ENCODE assay signal across 11 cellular contexts in the genomic region with DNA sequence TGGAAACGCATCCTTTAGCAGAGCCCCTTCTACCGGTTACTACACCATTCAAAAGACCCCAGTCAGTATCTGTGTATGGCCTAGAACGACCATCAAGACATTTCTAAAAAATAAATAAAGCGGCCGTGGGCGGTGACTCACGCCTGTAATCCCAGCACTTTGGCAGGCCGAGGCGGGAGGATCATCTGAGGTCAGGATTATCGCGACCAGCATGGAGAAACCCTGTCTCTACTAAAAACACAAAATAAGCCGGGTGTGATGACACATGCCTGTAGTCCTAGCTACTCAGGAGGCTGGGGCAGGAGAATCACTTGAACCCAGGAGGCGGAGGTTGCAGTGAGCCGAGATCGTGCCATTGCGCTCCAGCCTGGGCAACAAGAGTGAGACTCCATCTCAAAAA. TPM values are rescaled to one million over a fixed set of nuclear protein-coding genes. Genes with fewer than 3 reads are reported as not detected.
DNase-seq lines count a peak whose midpoint lies in the region; ATAC-seq and TF ChIP-seq lines count a peak whose summit lies in the region.
"Not testable (repeated sequence)": the region's sequence is repeated elsewhere in the genome, so short reads cannot be mapped to it uniquely, and the experiment has no call there.
"Had no signal": no experiment of that assay in that cellular context is flagged by ENCODE, and none has a peak within 500 bp of the region (broad histone marks: within the 10 kb centered on the region; RNA-seq: fewer than 3 reads in every experiment).

No MANE protein-coding gene starts in this region.

- H4K5ac ChIP-seq in IMR-90 (ENCODE audit: low read depth, low read length): not testable (repeated sequence)

- not testable (repeated sequence) for H3K27ac ChIP-seq in CD4-positive, alpha-beta T cell (ENCODE audit: low read depth, low read length); IMR-90 (ENCODE audit: insufficient read depth, low read length); WERI-Rb-1

- H3K36me3 Mint-ChIP-seq in CD4-positive, alpha-beta T cell (ENCODE audit: low read depth): peaks cover 97% of the 10 kb centered on the region
- H3K36me3 Mint-ChIP-seq in nephron progenitor cell (ENCODE audit: low read depth): peaks cover 81% of the 10 kb centered on the region

- POLR2A ChIA-PET in CD4-positive, alpha-beta T cell (lab: Charles Lee); IMR-90 (lab: Charles Lee; ENCODE audit: unreplicated experiment): not testable (repeated sequence)

- H3K14ac ChIP-seq in IMR-90 (replicated peaks; ENCODE audit: low read depth, low read length): not testable (repeated sequence)

- not testable (repeated sequence) for H2BK120ac ChIP-seq in IMR-90 (ENCODE audit: low read depth, low read length)

- not testable (repeated sequence) for H3K4ac ChIP-seq in IMR-90 (ENCODE audit: low read depth, low read length)

- WGBS in IMR-90 (ENCODE audit: extremely low coverage in 2 of 2, insufficient read length in 1 of 2), 2 experiments: no CpG with 5 or more reads among the region's 16 CpGs

- H3K4me3 Mint-ChIP-seq in CD4-positive, alpha-beta T cell; nephron progenitor cell: not testable (repeated sequence)

- H3K9ac ChIP-seq in IMR-90 (ENCODE audit: low read depth, low read length): not testable (repeated sequence)

- H4K20me1 ChIP-seq in IMR-90 (ENCODE audit: insufficient read depth, low read length): not testable (repeated sequence)

- peak overlapping the region; percentile 65 for H3K27ac Mint-ChIP-seq in CD4-positive, alpha-beta T cell
- peak overlapping the region; percentile 52 for H3K27ac Mint-ChIP-seq in nephron progenitor cell

- not testable (repeated sequence) for H3K23ac ChIP-seq in IMR-90 (ENCODE audit: low read depth, low read length)

- not testable (repeated sequence) for H2BK5ac ChIP-seq in IMR-90 (ENCODE audit: low read depth, low read length, poor library complexity, severe bottlenecking)

- H2AK5ac ChIP-seq in IMR-90 (ENCODE audit: low read depth, low read length): not testable (repeated sequence)

- H4K91ac ChIP-seq in IMR-90 (ENCODE audit: insufficient read depth, low read depth, low read length): not testable (repeated sequence)

- CTCF ChIA-PET in CD4-positive, alpha-beta T cell (lab: Charles Lee): interaction anchor here (1.1 kb wide), 1 partner anchor 10 kb away, joined by 3 read pairs; no protein-coding TSS in a partner anchor
- CTCF ChIA-PET in IMR-90 (lab: Yijun Ruan, JAX): interaction anchor here (1.5 kb wide), 1 partner anchor 13 kb away, joined by 4 read pairs; no protein-coding TSS in a partner anchor

- dilution Hi-C loops in IMR-90 (cut with HindIII; ENCODE audit: low sequenced_read_pairs, unreplicated experiment): not testable (repeated sequence)

- H4K8ac ChIP-seq in IMR-90 (ENCODE audit: low read depth in 2 of 2, low read length in 2 of 2): not testable (repeated sequence)

- H3K27me3 Mint-ChIP-seq in CD4-positive, alpha-beta T cell; nephron progenitor cell (ENCODE audit: low read depth, poor library complexity): not testable (repeated sequence)

- not testable (repeated sequence) for H3K9me1 ChIP-seq in IMR-90 (ENCODE audit: insufficient read depth, low read length)

- not testable (repeated sequence) for H3K56ac ChIP-seq in IMR-90 (ENCODE audit: extremely low read depth, insufficient read depth, low read length)

- not testable (repeated sequence) for ATAC-seq in CD4-positive, alpha-beta T cell (ENCODE audit: poor library complexity); IMR-90 (ENCODE audit: low read depth)

- H3K4me1 Mint-ChIP-seq in CD4-positive, alpha-beta T cell (ENCODE audit: low read depth): peaks cover 31% of the 10 kb centered on the region
- H3K4me1 Mint-ChIP-seq in nephron progenitor cell: peaks cover 39% of the 10 kb centered on the region

- H3K36me3 ChIP-seq in IMR-90 (ENCODE audit: control insufficient read depth, insufficient read depth, low read length) (peaks cover 65% of the 10 kb centered on the region), WERI-Rb-1 (peaks cover 92% of the 10 kb centered on the region)

- in situ Hi-C loops in IMR-90 (cut with MboI; ENCODE audit: low sequenced_read_pairs): not testable (repeated sequence)

- not testable (repeated sequence) for H3K4me2 ChIP-seq in IMR-90 (ENCODE audit: low read depth, low read length)

- not testable (repeated sequence) for H3K79me1 ChIP-seq in IMR-90 (ENCODE audit: low read depth in 1 of 2, low read length in 2 of 2)

- not testable (repeated sequence) for DNase-seq in CD4-positive, alpha-beta T cell; NB4 (ENCODE audit: low read depth); nephron progenitor cell
- DNase-seq in IMR-90 (peak; percentile 20), WERI-Rb-1 (peak; percentile 50), choroid plexus epithelial cell (ENCODE audit: low read depth) (peak; percentile 22), fibroblast of villous mesenchyme (ENCODE audit: low read depth) (peak; percentile 61)

- not testable (repeated sequence) for H3K27me3 ChIP-seq in CD4-positive, alpha-beta T cell (ENCODE audit: control insufficient read depth, insufficient read depth, low read length); IMR-90 (ENCODE audit: control insufficient read depth, insufficient read depth, low read length); WERI-Rb-1 (ENCODE audit: insufficient read depth, low read depth, severe bottlenecking)

- TF ChIP-seq CTCF in CD4-positive, alpha-beta T cell (IDR thresholded peaks at IDR 0.05); IMR-90 (conservative IDR thresholded peaks at IDR 0.05; ENCODE audit: low read depth, low read length); WERI-Rb-1 (IDR thresholded peaks at IDR 0.05; ENCODE audit: low read depth, low read length); choroid plexus epithelial cell (conservative IDR thresholded peaks at IDR 0.05; ENCODE audit: low read depth, low read length); fibroblast of villous mesenchyme (IDR thresholded peaks at IDR 0.05; ENCODE audit: insufficient read depth, low read depth, low read length); nephron progenitor cell (IDR thresholded peaks at IDR 0.05): not testable (repeated sequence)
- TF ChIP-seq CTCF in NB4 (IDR thresholded peaks at IDR 0.05; ENCODE audit: low read depth, low read length): peak; percentile 4

- not testable (repeated sequence) for TF ChIP-seq POLR2A in IMR-90 (IDR thresholded peaks at IDR 0.05; ENCODE audit: low read depth, low read length); NB4 (IDR thresholded peaks at IDR 0.05; ENCODE audit: extremely low read depth, insufficient read length)

- not testable (repeated sequence) for H3K4me3 ChIP-seq in IMR-90 (ENCODE audit: insufficient read depth, low read depth, low read length); NB4 (ENCODE audit: low read depth, low read length); WERI-Rb-1 (ENCODE audit: low read depth, low read length); choroid plexus epithelial cell (ENCODE audit: low read depth, low read length); fibroblast of villous mesenchyme (ENCODE audit: low read depth, low read length)

- not testable (repeated sequence) for H2BK20ac ChIP-seq in IMR-90 (ENCODE audit: low read depth, low read length)

- H2BK15ac ChIP-seq in IMR-90 (ENCODE audit: low read depth, low read length): not testable (repeated sequence)

- not testable (repeated sequence) for H2AFZ ChIP-seq in IMR-90 (replicated peaks; ENCODE audit: low read length, poor library complexity)

- not testable (repeated sequence) for H3K4me1 ChIP-seq in IMR-90 (ENCODE audit: control insufficient read depth, insufficient read depth, low read length)

- H3K18ac ChIP-seq in IMR-90 (ENCODE audit: low read depth, low read length): not testable (repeated sequence)

- intact Hi-C loops in CD4-positive, alpha-beta T cell (cut with DNase I, micrococcal nuclease); IMR-90 (cut with micrococcal nuclease): not testable (repeated sequence)

- TF ChIP-seq RAD21 in IMR-90 (IDR thresholded peaks at IDR 0.05; ENCODE audit: low read length): not testable (repeated sequence)

- H2AK9ac ChIP-seq in IMR-90 (replicated peaks; ENCODE audit: low read depth, low read length, poor library complexity): not testable (repeated sequence)

- not testable (repeated sequence) for H3K9me3 Mint-ChIP-seq in CD4-positive, alpha-beta T cell; nephron progenitor cell

- not testable (repeated sequence) for H3K9me3 ChIP-seq in CD4-positive, alpha-beta T cell (ENCODE audit: control insufficient read depth, low read length); IMR-90 (ENCODE audit: control insufficient read depth, insufficient read depth, low read length); WERI-Rb-1 (ENCODE audit: severe bottlenecking)

- not testable (repeated sequence) for BruUV-seq in IMR-90 (replicated peaks; lab: Mats Ljungman, UMichigan)

RNA-seq across cellular contexts. Expression of a gene that starts 26.8 kb away (rescaled TPM):
- total RNA-seq in CD4-positive, alpha-beta T cell: 10 to 100 TPM; 61.7 to 64.5 TPM
- total RNA-seq in IMR-90 (2012; rRNA removed) (21.9 and 28.9 TPM in 2 replicates), fibroblast of villous mesenchyme (17.4 and 22.5 TPM in 2 replicates)
- polyA plus RNA-seq in IMR-90 (2012; rRNA removed): 15.1 and 15.2 TPM in 2 replicates
- 9.5 and 11.9 TPM in 2 replicates for polyA plus RNA-seq in IMR-90 (2012; cell fraction: cytosol; rRNA removed)
- 55.9 and 61.2 TPM in 2 replicates for polyA plus RNA-seq in IMR-90 (2012; cell fraction: nucleus; rRNA removed; ENCODE audit: low replicate concordance)

RNA-seq across cellular contexts. Expression of a gene that starts 53.0 kb away (rescaled TPM):
- total RNA-seq in CD4-positive, alpha-beta T cell: 1 to 10 TPM; 1.7 to 1.9 TPM
- total RNA-seq in IMR-90 (2012; rRNA removed): not detected in 2 replicates
- polyA plus RNA-seq in IMR-90 (2012; rRNA removed): not detected in 2 replicates
- not detected in 2 replicates for polyA plus RNA-seq in IMR-90 (2012; cell fraction: cytosol; rRNA removed)
- not detected in 2 replicates for polyA plus RNA-seq in IMR-90 (2012; cell fraction: nucleus; rRNA removed; ENCODE audit: low replicate concordance)
- total RNA-seq in fibroblast of villous mesenchyme: not detected in 2 replicates
- total RNA-seq: A673, H1, HFFc6 had no signal
- polyA plus RNA-seq: BJ had no signal
